ENCODE assay signal across 16 cellular contexts in genomic region chr9:109122726-109123621, GRCh38. TPM values are rescaled to one million over a fixed set of nuclear protein-coding genes. Genes with fewer than 3 reads are reported as not detected.
DNase-seq lines count a peak whose midpoint lies in the region; ATAC-seq, FAIRE-seq and TF ChIP-seq lines count a peak whose summit lies in the region.
"Had no signal": no experiment of that assay in that cellular context is flagged by ENCODE, and none has a peak within 500 bp of the region (broad histone marks: within the 10 kb centered on the region; RNA-seq: fewer than 3 reads in every experiment).

No MANE protein-coding gene starts in this region.

- no peaks in the 10 kb centered on the region for H3K27me3 ChIP-seq in K562 (ENCODE audit: control insufficient read depth in 2 of 2, insufficient read depth in 2 of 2, low read length in 2 of 2)
- H3K27me3 ChIP-seq: heart left ventricle, ovary had no signal

- H3K27me3 Mint-ChIP-seq in activated CD4-positive, alpha-beta T cell treated with anti-CD3 and anti-CD28 coated beads, Interleukin-2, amount 10 ng/mL, durations not matched to agents 7 days and 5 days = no peaks in the 10 kb centered on the region

- 0 out of 2 replicates have a peak, but pooled peaks have one; percentile 27 for TF ChIP-seq POLR2A in K562 (conservative IDR thresholded peaks at IDR 0.05)

- peaks cover 8% of the 10 kb centered on the region for H3K36me3 Mint-ChIP-seq in activated CD4-positive, alpha-beta T cell treated with anti-CD3 and anti-CD28 coated beads, Interleukin-2, amount 10 ng/mL, durations not matched to agents 7 days and 5 days (ENCODE audit: low read depth)

- H3K9me3 Mint-ChIP-seq in activated CD4-positive, alpha-beta T cell treated with anti-CD3 and anti-CD28 coated beads, Interleukin-2, amount 10 ng/mL, durations not matched to agents 7 days and 5 days = no peaks in the 10 kb centered on the region
- H3K9me3 Mint-ChIP-seq: effector memory CD8-positive, alpha-beta T cell had no signal

- ATAC-seq in GM21526 (IDR thresholded peaks at IDR 0.05; ENCODE audit: low FRiP score, unreplicated experiment) (peak; percentile 23), HG03432 (IDR thresholded peaks at IDR 0.05; ENCODE audit: unreplicated experiment) (peak; percentile 15), K562 (peak; percentile 11), HG03159 (IDR thresholded peaks at IDR 0.05; ENCODE audit: unreplicated experiment) (no peak)
- ATAC-seq: effector memory CD8-positive, alpha-beta T cell; heart left ventricle had no signal

- DNase-seq in GM18507 (ENCODE audit: extremely low spot score, insufficient read length, low read depth) (no peak), K562 (ENCODE audit: extremely low read depth in 1 of 4, low spot score in 3 of 4) (peak in 2 of 4 experiments; percentile 63 to 86), NCI-H2107 treated with DMSO at 0.1 percent for 48 hours (lab: John Stamatoyannopoulos, UW; ENCODE audit: unreplicated experiment) (no peak), kidney glomerular epithelial cell (lab: John Stamatoyannopoulos, UW) (no peak)
- DNase-seq in activated CD4-positive, alpha-beta T cell treated with anti-CD3 and anti-CD28 coated beads, Interleukin-2, amount 10 ng/mL, durations not matched to agents 7 days and 5 days = no peak
- DNase-seq: activated T-cell treated with anti-CD3 and anti-CD28 coated beads for 4 hours; effector memory CD8-positive, alpha-beta T cell; GM23248; heart left ventricle; NCI-H1694 treated with DMSO at 0.1 percent for 48 hours; ovary; stimulated activated naive CD4-positive, alpha-beta T cell had no signal

- H3K36me3 ChIP-seq in K562 (ENCODE audit: control insufficient read depth, insufficient read depth, low read length) = peaks cover 6% of the 10 kb centered on the region; the same call in 1 of the 3 replicates
- H3K36me3 ChIP-seq: heart left ventricle, ovary had no signal

- in situ Hi-C loops in K562 (cut with MboI) = no loop called here

- H3K27ac Mint-ChIP-seq in activated CD4-positive, alpha-beta T cell treated with anti-CD3 and anti-CD28 coated beads, Interleukin-2, amount 10 ng/mL, durations not matched to agents 7 days and 5 days = no peak overlapping the region
- H3K27ac Mint-ChIP-seq: effector memory CD8-positive, alpha-beta T cell had no signal

- CTCF ChIA-PET in K562 (lab: Yijun Ruan, JAX; ENCODE audit: low intra/inter-chr PET ratio) = no interaction called here
- CTCF ChIA-PET in activated CD4-positive, alpha-beta T cell treated with anti-CD3 and anti-CD28 coated beads, Interleukin-2, amount 10 ng/mL, durations not matched to agents 7 days and 5 days (lab: Charles Lee) = interaction anchor here (1.0 to 1.7 kb wide), 2 partner anchors 20 to 41 kb away, joined by 3 to 4 read pairs; no protein-coding TSS in a partner anchor

- H3K9ac ChIP-seq in K562 (ENCODE audit: insufficient read depth in 1 of 2, low read depth in 2 of 2, low read length in 2 of 2) = peak overlapping the region; percentile 56 to 74; a peak in 3 of 4 replicates
- H3K9ac ChIP-seq: GM23248 had no signal

- no peaks in the 10 kb centered on the region for H3K9me1 ChIP-seq in K562 (ENCODE audit: control insufficient read depth, insufficient read depth, low read length)

- peak overlapping the region; percentile 69 for H3K4me2 ChIP-seq in K562 (ENCODE audit: insufficient read depth, low read length)

- 8% methylated on average over 9 of the region's 12 CpGs for WGBS in K562 (ENCODE audit: insufficient coverage, low coverage, missing lambda C conversion rate)

- peak; percentile 90 for TF ChIP-seq EP300 in K562 (IDR thresholded peaks at IDR 0.05; ENCODE audit: low read length)

- no peak overlapping the region for H3K4me3 ChIP-seq in K562
- H3K4me3 ChIP-seq: GM23248, heart left ventricle, ovary had no signal

- peaks cover 11% of the 10 kb centered on the region; the same call in 1 of the 2 replicates for H4K20me1 ChIP-seq in K562 (replicated peaks; ENCODE audit: control insufficient read depth, insufficient read depth, low read length)

- peaks cover 27% of the 10 kb centered on the region for H3K4me1 Mint-ChIP-seq in activated CD4-positive, alpha-beta T cell treated with anti-CD3 and anti-CD28 coated beads, Interleukin-2, amount 10 ng/mL, durations not matched to agents 7 days and 5 days

- FAIRE-seq in GM18507 (lab: Jason Lieb, UNC) (peak; percentile 42), K562 (lab: Jason Lieb, UNC) (peak; percentile 78)

- TF ChIP-seq RAD21 in K562 (CRISPR knock-in tag; conservative IDR thresholded peaks at IDR 0.05 in 1 of 2, IDR thresholded peaks at IDR 0.05 in 1 of 2) = no peak; a peak in 1 of 4 replicates

- no peak overlapping the region for H3K4me3 Mint-ChIP-seq in activated CD4-positive, alpha-beta T cell treated with anti-CD3 and anti-CD28 coated beads, Interleukin-2, amount 10 ng/mL, durations not matched to agents 7 days and 5 days
- H3K4me3 Mint-ChIP-seq: effector memory CD8-positive, alpha-beta T cell had no signal

- no peaks in the 10 kb centered on the region for H3K9me3 ChIP-seq in K562 (replicated peaks; ENCODE audit: control insufficient read depth, insufficient read depth, low read depth, low read length)
- H3K9me3 ChIP-seq: heart left ventricle, ovary had no signal

- H2AFZ ChIP-seq in K562 (ENCODE audit: low read depth, low read length) = peak overlapping the region; percentile 88
- H2AFZ ChIP-seq: GM23248 had no signal

- peaks cover 30 to 46% of the 10 kb centered on the region in 2 experiments for H3K4me1 ChIP-seq in K562 (replicated peaks in 1 of 2; ENCODE audit: control insufficient read depth in 2 of 2, insufficient read depth in 2 of 2, low read length in 2 of 2)

- no TSS peak for BruUV-seq in K562 (replicated peaks; lab: Mats Ljungman, UMichigan)

- H3K27ac ChIP-seq in K562 (ENCODE audit: extremely low read depth, low read depth, low read length) = peak overlapping the region; percentile 87
- H3K27ac ChIP-seq: GM23248, heart left ventricle, ovary had no signal

- POLR2A ChIA-PET in K562 (lab: Yijun Ruan, JAX) = interaction anchor here (0.6 to 2.4 kb wide), 7 partner anchors 12 to 1496 kb away, joined by 3 to 7 read pairs (median 3); no protein-coding TSS in a partner anchor
- POLR2A ChIA-PET in activated CD4-positive, alpha-beta T cell treated with anti-CD3 and anti-CD28 coated beads, Interleukin-2, amount 10 ng/mL, durations not matched to agents 7 days and 5 days (lab: Charles Lee) = no interaction called here

- intact Hi-C loops in K562 (cut with micrococcal nuclease) = no loop called here

- no peak for TF ChIP-seq CTCF in K562 (IDR thresholded peaks at IDR 0.05 in 2 of 3, conservative IDR thresholded peaks at IDR 0.05 in 1 of 3; ENCODE audit: insufficient read depth in 2 of 3, low read depth in 1 of 3, low read length in 3 of 3)

- peaks cover 21% of the 10 kb centered on the region for H3K79me2 ChIP-seq in K562 (ENCODE audit: control insufficient read depth, insufficient read depth, low read length)

TF ChIP-seq in K562, 482 proteins besides CTCF, POLR2A, EP300 and RAD21 (continues in another document):
- TF ChIP-seq ZNF224 (CRISPR knock-in tag; IDR thresholded peaks at IDR 0.05) = no peak
- TF ChIP-seq RBM39 (optimal IDR thresholded peaks at IDR 0.05; ENCODE audit: low read depth, low read length) = no peak

RNA-seq across cellular contexts. Expression of gene TMEM245, which starts 3.2 kb away (rescaled TPM):
- total RNA-seq in K562 (2011; cell fraction: chromatin; rRNA removed; ENCODE audit: low replicate concordance) = 63.8 and 96.7 TPM in 2 replicates
- total RNA-seq in K562 (2011; cell fraction: nucleolus; rRNA removed) = 45.0 and 54.9 TPM in 2 replicates
- 78.2 and 94.0 TPM in 2 replicates for total RNA-seq in K562 (2011; cell fraction: nucleoplasm; rRNA removed)
- total RNA-seq in K562 (2014; rRNA removed) (13.9 and 15.1 TPM in 2 replicates), K562 (2014; rRNA removed; fragmentation: Illumina TruSeq; extraction: Trizol) (30.5 and 32.8 TPM in 2 replicates), K562 (2015; rRNA removed; fragmentation: Illumina TruSeq; extraction: Trizol) (29.3 and 31.1 TPM in 2 replicates), K562 (2021) (24.3 and 26.9 TPM in 2 replicates)
- polyA plus RNA-seq in K562 (2011; rRNA removed) (34.9 and 43.2 TPM in 2 replicates), K562 (2014; fragmentation: Illumina TruSeq; extraction: Trizol) (26.0 and 33.7 TPM in 2 replicates), K562 (2014; fragmentation: Nextera tagmentation; extraction: Ambion mirVana) (10 to 100 TPM in 1 of 2 experiments, 1 to 10 TPM in 1; 8.5 to 12.1 TPM), K562 (2014; rRNA removed) (15.8 and 16.6 TPM in 2 replicates)
- 28.7 and 45.6 TPM in 2 replicates for polyA plus RNA-seq in K562 (2011; cell fraction: cytosol; rRNA removed)
- polyA plus RNA-seq in K562 (2011; cell fraction: nucleus; rRNA removed) = 31.8 and 33.1 TPM in 2 replicates
- polyA plus RNA-seq in K562 (2012) = 18.4 and 21.3 TPM in 2 replicates
- polyA minus RNA-seq in K562 (2011; rRNA and poly(A)+ RNA removed) = 100 and 105 TPM in 2 replicates
- 25.8 and 36.3 TPM in 2 replicates for polyA minus RNA-seq in K562 (2011; cell fraction: cytosol; rRNA and poly(A)+ RNA removed)
- polyA minus RNA-seq in K562 (2011; cell fraction: nucleus; rRNA and poly(A)+ RNA removed) = 44.7 and 68.2 TPM in 2 replicates
- 10 to 100 TPM; 30.6 to 34.7 TPM for total RNA-seq in activated CD4-positive, alpha-beta T cell treated with anti-CD3 and anti-CD28 coated beads, Interleukin-2, amount 10 ng/mL, durations not matched to agents 7 days and 5 days

RNA-seq across cellular contexts. Expression of gene FRRS1L, which starts 44.1 kb away (rescaled TPM):
- total RNA-seq in K562 (2011; cell fraction: chromatin; rRNA removed; ENCODE audit: low replicate concordance) = 0.02 TPM in 1 of 2 replicates, not detected in the other
- total RNA-seq in K562 (2011; cell fraction: nucleolus; rRNA removed) = not detected in 2 replicates
- total RNA-seq in K562 (2011; cell fraction: nucleoplasm; rRNA removed) = not detected in 2 replicates
- total RNA-seq in K562 (2014; rRNA removed) = not detected in 2 replicates
- total RNA-seq in K562 (2014; rRNA removed; fragmentation: Illumina TruSeq; extraction: Trizol) = 0.03 and 0.04 TPM in 2 replicates
- 0.04 TPM in 1 of 2 replicates, not detected in the other for total RNA-seq in K562 (2015; rRNA removed; fragmentation: Illumina TruSeq; extraction: Trizol)
- not detected in 2 replicates for total RNA-seq in K562 (2021)
- polyA plus RNA-seq in K562 (2011; rRNA removed) = 0.01 TPM in 2 replicates
- polyA plus RNA-seq in K562 (2011; cell fraction: cytosol; rRNA removed) = not detected in 2 replicates
- not detected in 2 replicates for polyA plus RNA-seq in K562 (2011; cell fraction: nucleus; rRNA removed)
- polyA plus RNA-seq in K562 (2012) = 0.01 and 0.11 TPM in 2 replicates
- 0.01 TPM in 1 of 2 replicates, not detected in the other for polyA plus RNA-seq in K562 (2014; fragmentation: Illumina TruSeq; extraction: Trizol)
- under 1 TPM in 1 of 2 experiments, not detected in 1; under 0.01 TPM for polyA plus RNA-seq in K562 (2014; fragmentation: Nextera tagmentation; extraction: Ambion mirVana)
- 0.04 TPM in 1 of 2 replicates, not detected in the other for polyA plus RNA-seq in K562 (2014; rRNA removed)
- polyA minus RNA-seq in K562 (2011; rRNA and poly(A)+ RNA removed) = not detected in 2 replicates
- polyA minus RNA-seq in K562 (2011; cell fraction: cytosol; rRNA and poly(A)+ RNA removed) = not detected in 2 replicates
- polyA minus RNA-seq in K562 (2011; cell fraction: nucleus; rRNA and poly(A)+ RNA removed) = not detected in 2 replicates
- total RNA-seq in activated CD4-positive, alpha-beta T cell treated with anti-CD3 and anti-CD28 coated beads, Interleukin-2, amount 10 ng/mL, durations not matched to agents 7 days and 5 days = not detected
- total RNA-seq: GM23248 had no signal
- polyA plus RNA-seq: GM23248, liver had no signal
